1 cellular context compared by ENCODE assay signal in genomic region chr16:25106567-25107465, GRCh38.
TF ChIP-seq lines count a peak whose summit lies in the region.

No MANE protein-coding gene starts in this region.

TF ChIP-seq in HepG2, 621 proteins besides CTCF, POLR2A, EP300 and RAD21 (continued from another document and continues in another):
- TF ChIP-seq KIAA2018 (CRISPR knock-in tag; IDR thresholded peaks at IDR 0.05; ENCODE audit: borderline replicate concordance) (no peak; the same call in 1 of the 2 replicates), SNAPC2 (CRISPR knock-in tag; IDR thresholded peaks at IDR 0.05) (no peak), TFDP1 (CRISPR knock-in tag; IDR thresholded peaks at IDR 0.05; ENCODE audit: borderline replicate concordance) (peak; percentile 83), ZSCAN31 (CRISPR knock-in tag; IDR thresholded peaks at IDR 0.05; ENCODE audit: low read depth) (peak; percentile 68), GTF2F1 (IDR thresholded peaks at IDR 0.05; ENCODE audit: low read length) (no peak), ZNF20 (CRISPR knock-in tag; IDR thresholded peaks at IDR 0.05) (peak; percentile 87; the same call in 1 of the 2 replicates), ZNF639 (CRISPR knock-in tag; conservative IDR thresholded peaks at IDR 0.05) (peak; percentile 72), SOX5 (CRISPR knock-in tag; IDR thresholded peaks at IDR 0.05; ENCODE audit: borderline replicate concordance) (peak; percentile 61; the same call in 1 of the 2 replicates), ZFYVE20 (CRISPR knock-in tag; IDR thresholded peaks at IDR 0.05; ENCODE audit: borderline replicate concordance, low read depth) (no peak), SRF (IDR thresholded peaks at IDR 0.05; ENCODE audit: low read depth, low read length) (peak; percentile 65), SMAD3 (CRISPR knock-in tag; IDR thresholded peaks at IDR 0.05) (0 out of 2 replicates have a peak, but pooled peaks have one; percentile 46), ATF7-NPFF (CRISPR knock-in tag; IDR thresholded peaks at IDR 0.05; ENCODE audit: low read depth) (no peak), ZNF790 (CRISPR knock-in tag; IDR thresholded peaks at IDR 0.05; ENCODE audit: borderline replicate concordance) (no peak), AGO1 (IDR thresholded peaks at IDR 0.05; ENCODE audit: low read depth, low read length, poor library complexity, severe bottlenecking) (peak; percentile 28), ZNF782 (CRISPR knock-in tag; IDR thresholded peaks at IDR 0.05; ENCODE audit: borderline replicate concordance) (peak; percentile 89; the same call in 1 of the 2 replicates), ELF4 (CRISPR knock-in tag; IDR thresholded peaks at IDR 0.05; ENCODE audit: borderline replicate concordance) (no peak), ERF (CRISPR knock-in tag; IDR thresholded peaks at IDR 0.05) (peak; percentile 98), SSRP1 (CRISPR knock-in tag; IDR thresholded peaks at IDR 0.05) (no peak), CREB1 (IDR thresholded peaks at IDR 0.05) (peak; percentile 96), CREB1 (CRISPR knock-in tag; IDR thresholded peaks at IDR 0.05) (peak; percentile 98), CEBPB (IDR thresholded peaks at IDR 0.05; ENCODE audit: borderline replicate concordance, low read depth, low read length) (no peak), NFYB (CRISPR knock-in tag; IDR thresholded peaks at IDR 0.05) (peak; percentile 65), ZNF326 (CRISPR knock-in tag; IDR thresholded peaks at IDR 0.05; ENCODE audit: borderline replicate concordance) (0 out of 2 replicates have a peak, but pooled peaks have one; percentile 4), ZNF530 (CRISPR knock-in tag; IDR thresholded peaks at IDR 0.05; ENCODE audit: low read depth) (0 out of 2 replicates have a peak, but pooled peaks have one; percentile 42), ZNF776 (CRISPR knock-in tag; IDR thresholded peaks at IDR 0.05) (peak; percentile 89), GATAD1 (CRISPR knock-in tag; IDR thresholded peaks at IDR 0.05) (peak; percentile 98), ZNF724P (CRISPR knock-in tag; IDR thresholded peaks at IDR 0.05; ENCODE audit: borderline replicate concordance) (peak; percentile 45; the same call in 1 of the 2 replicates), ISX (CRISPR knock-in tag; conservative IDR thresholded peaks at IDR 0.05) (no peak; the same call in 1 of the 2 replicates), ZNF3 (CRISPR knock-in tag; IDR thresholded peaks at IDR 0.05) (no peak), TCF7 (IDR thresholded peaks at IDR 0.05; ENCODE audit: low read depth) (no peak), NFIC (IDR thresholded peaks at IDR 0.05; ENCODE audit: low read length) (no peak), POGK (CRISPR knock-in tag; conservative IDR thresholded peaks at IDR 0.05) (0 out of 2 replicates have a peak, but pooled peaks have one; percentile 56), PHF8 (CRISPR knock-in tag; IDR thresholded peaks at IDR 0.05) (peak; percentile 98), KAT7 (CRISPR knock-in tag; IDR thresholded peaks at IDR 0.05; ENCODE audit: borderline replicate concordance) (peak; percentile 92; the same call in 1 of the 2 replicates), ZNF746 (CRISPR knock-in tag; IDR thresholded peaks at IDR 0.05) (no peak; the same call in none of the 2 replicates), TEF (CRISPR knock-in tag; IDR thresholded peaks at IDR 0.05) (no peak), RCOR2 (CRISPR knock-in tag; IDR thresholded peaks at IDR 0.05) (0 out of 2 replicates have a peak, but pooled peaks have one; percentile 59), MXD3 (CRISPR knock-in tag; IDR thresholded peaks at IDR 0.05) (peak; percentile 91), ETV6 (CRISPR knock-in tag; conservative IDR thresholded peaks at IDR 0.05) (peak; percentile 32; the same call in 1 of the 2 replicates), ZNF205 (CRISPR knock-in tag; IDR thresholded peaks at IDR 0.05) (peak; percentile 71; the same call in 1 of the 2 replicates), CEBPZ (IDR thresholded peaks at IDR 0.05; ENCODE audit: low read length) (no peak), NPAS2 (CRISPR knock-in tag; IDR thresholded peaks at IDR 0.05; ENCODE audit: borderline replicate concordance) (no peak), SRY (CRISPR knock-in tag; IDR thresholded peaks at IDR 0.05) (peak; percentile 28; the same call in 1 of the 2 replicates), PHF20 (CRISPR knock-in tag; IDR thresholded peaks at IDR 0.05) (peak; percentile 100), ZSCAN12 (CRISPR knock-in tag; IDR thresholded peaks at IDR 0.05) (peak; percentile 80; the same call in 1 of the 2 replicates), RFXANK (CRISPR knock-in tag; IDR thresholded peaks at IDR 0.05) (no peak; the same call in 1 of the 2 replicates), NONO (IDR thresholded peaks at IDR 0.05) (no peak), NONO (CRISPR knock-in tag; conservative IDR thresholded peaks at IDR 0.05) (peak; percentile 96)
